In the genomic region with DNA sequence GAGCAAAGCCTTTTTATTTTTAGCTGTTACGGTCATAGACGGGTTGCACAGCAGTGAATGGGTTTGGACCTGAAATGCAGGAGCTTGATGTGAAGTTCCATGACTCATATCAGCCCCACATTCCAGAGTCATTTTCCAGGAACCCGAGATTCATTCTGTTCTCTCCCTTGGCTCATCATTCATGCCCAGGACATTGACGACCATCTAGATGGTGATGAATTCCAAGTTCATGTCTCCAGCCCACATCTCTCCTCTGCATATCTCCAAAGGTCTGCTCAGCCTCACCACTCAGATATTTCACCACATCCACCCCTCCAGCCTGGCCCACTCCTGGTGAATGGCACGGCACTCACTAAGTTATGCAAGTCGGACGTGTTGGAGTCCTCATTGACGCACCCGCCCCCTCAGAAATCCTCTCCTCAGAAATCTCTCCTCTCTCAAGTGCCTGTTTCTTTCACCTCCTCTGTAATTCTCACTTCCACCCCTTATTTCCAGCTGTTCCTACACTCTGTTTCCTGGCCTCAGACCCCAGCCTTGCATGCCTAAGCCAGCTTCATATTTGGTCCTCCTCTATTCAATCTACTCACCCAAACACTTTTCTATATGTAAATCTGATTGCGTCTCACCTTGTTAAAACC, we compare ENCODE assay signal across 14 cellular contexts.
DNase-seq lines count a peak whose midpoint lies in the region; ATAC-seq, FAIRE-seq and TF ChIP-seq lines count a peak whose summit lies in the region.
"Had no signal": no experiment of that assay in that cellular context is flagged by ENCODE, and none has a peak within 500 bp of the region (broad histone marks: within the 10 kb centered on the region; RNA-seq: fewer than 3 reads in every experiment).

No MANE protein-coding gene starts in this region.

- peaks cover 23% of the 10 kb centered on the region for H3K27me3 Mint-ChIP-seq in activated T-cell treated with anti-CD3 and anti-CD28 coated beads, Interleukin-2, amount 50 U/mL, for 72 hours (ENCODE audit: low read depth)

- TF ChIP-seq EP300 in HepG2 (IDR thresholded peaks at IDR 0.05; ENCODE audit: low read depth in 2 of 2, low read length in 2 of 2) (no peak), HepG2 (CRISPR knock-in tag; IDR thresholded peaks at IDR 0.05; ENCODE audit: borderline replicate concordance) (no peak)

- no peaks in the 10 kb centered on the region for H3K9me3 Mint-ChIP-seq in activated T-cell treated with anti-CD3 and anti-CD28 coated beads, Interleukin-2, amount 50 U/mL, for 72 hours
- H3K9me3 Mint-ChIP-seq: activated T-helper 17 cell treated with anti-CD3 and anti-CD28 coated beads, Interleukin-2, amount 50 U/mL, for 72 hours had no signal

- POLR2A ChIA-PET in HepG2 (lab: Yijun Ruan, JAX): interaction anchor here (0.7 kb wide), 1 partner anchor 13 kb away, joined by 3 read pairs; no protein-coding TSS in a partner anchor

- H3K36me3 ChIP-seq in upper lobe of right lung (no peaks in the 10 kb centered on the region), HepG2 (replicated peaks in 1 of 2; ENCODE audit: control insufficient read depth in 1 of 2, insufficient read depth in 2 of 2, low read length in 2 of 2) (no peaks in the 10 kb centered on the region)
- H3K36me3 ChIP-seq: gastrocnemius medialis had no signal

- H3K36me3 Mint-ChIP-seq in activated T-cell treated with anti-CD3 and anti-CD28 coated beads, Interleukin-2, amount 50 U/mL, for 72 hours (ENCODE audit: insufficient read depth in 2 of 2): no peaks in the 10 kb centered on the region

- no peaks in the 10 kb centered on the region for H3K9me3 ChIP-seq in upper lobe of right lung
- no peaks in the 10 kb centered on the region for H3K9me3 ChIP-seq in HepG2 (ENCODE audit: low read length)
- H3K9me3 ChIP-seq: gastrocnemius medialis had no signal

- H3K27ac ChIP-seq in upper lobe of right lung: no peak overlapping the region
- no peak overlapping the region for H3K27ac ChIP-seq in HepG2 (ENCODE audit: extremely low read length, insufficient read depth, low read length)
- H3K27ac ChIP-seq: gastrocnemius medialis had no signal

- peak; percentile 76 for ATAC-seq in upper lobe of right lung
- no peak for ATAC-seq in HepG2
- no peak for ATAC-seq in activated T-cell treated with anti-CD3 and anti-CD28 coated beads, Interleukin-2, amount 50 U/mL, for 72 hours (replicated peaks in 1 of 2)
- ATAC-seq: activated T-helper 17 cell treated with anti-CD3 and anti-CD28 coated beads, Interleukin-2, amount 50 U/mL, for 72 hours; HCT116 had no signal

- in situ Hi-C loops in HepG2 (cut with HindIII; ENCODE audit: extremely low pct_ligation_motif_present, low pct_unique_long_range_greater_than_20kb): no loop called here

- no peaks in the 10 kb centered on the region for H4K20me1 ChIP-seq in HepG2 (ENCODE audit: insufficient read depth, low read length)

- H3K4me3 Mint-ChIP-seq in activated T-cell treated with anti-CD3 and anti-CD28 coated beads, Interleukin-2, amount 50 U/mL, for 72 hours: no peak overlapping the region
- H3K4me3 Mint-ChIP-seq: activated T-helper 17 cell treated with anti-CD3 and anti-CD28 coated beads, Interleukin-2, amount 50 U/mL, for 72 hours had no signal

- no TSS peak for BruUV-seq in HepG2 (replicated peaks; lab: Mats Ljungman, UMichigan)

- H3K79me2 ChIP-seq in HepG2 (ENCODE audit: insufficient read depth, low read length): no peaks in the 10 kb centered on the region

- intact Hi-C loops in upper lobe of right lung (cut with DNase I): no loop called here
- intact Hi-C loops in HepG2 (cut with micrococcal nuclease; ENCODE audit: unreplicated experiment): no loop called here

- no peaks in the 10 kb centered on the region for H3K4me1 ChIP-seq in upper lobe of right lung
- peaks cover 48% of the 10 kb centered on the region for H3K4me1 ChIP-seq in HepG2 (ENCODE audit: insufficient read depth, low read length)
- H3K4me1 ChIP-seq: gastrocnemius medialis had no signal

- H3K4me3 ChIP-seq in epithelial cell of esophagus (ENCODE audit: low read length) (no peak overlapping the region), upper lobe of right lung (no peak overlapping the region), HepG2 (replicated peaks in 1 of 3; ENCODE audit: insufficient read depth in 1 of 3, low read depth in 2 of 3, low read length in 3 of 3) (no peak overlapping the region)
- H3K4me3 ChIP-seq: gastrocnemius medialis had no signal

- TF ChIP-seq POLR2A in HepG2 (IDR thresholded peaks at IDR 0.05; ENCODE audit: insufficient read depth in 1 of 2, low read depth in 2 of 2, low read length in 2 of 2): no peak

- H3K4me1 Mint-ChIP-seq in activated T-cell treated with anti-CD3 and anti-CD28 coated beads, Interleukin-2, amount 50 U/mL, for 72 hours (ENCODE audit: low read depth): peaks cover 6% of the 10 kb centered on the region
- H3K4me1 Mint-ChIP-seq: activated T-helper 17 cell treated with anti-CD3 and anti-CD28 coated beads, Interleukin-2, amount 50 U/mL, for 72 hours had no signal

- no peak overlapping the region for H2AFZ ChIP-seq in HepG2 (ENCODE audit: low read length)

- no peak overlapping the region for H3K4me2 ChIP-seq in HepG2 (ENCODE audit: low read depth, low read length)

- H3K9ac ChIP-seq in HepG2 (ENCODE audit: insufficient read depth, low read depth, low read length): no peak overlapping the region

- TF ChIP-seq CTCF in epithelial cell of esophagus (IDR thresholded peaks at IDR 0.05; ENCODE audit: insufficient read depth, low read depth, low read length, missing control alignments): no peak
- no peak for TF ChIP-seq CTCF in upper lobe of right lung (IDR thresholded peaks at IDR 0.05)
- no peak for TF ChIP-seq CTCF in HepG2 (CRISPR knock-in tag; IDR thresholded peaks at IDR 0.05)

- no peak for FAIRE-seq in HepG2 (lab: Jason Lieb, UNC)
- FAIRE-seq: GM12891 had no signal

- WGBS in HepG2 (ENCODE audit: low lambda C conversion rate): 84% methylated on average over 10 of the region's 10 CpGs

- no peak overlapping the region for H3K27ac Mint-ChIP-seq in activated T-cell treated with anti-CD3 and anti-CD28 coated beads, Interleukin-2, amount 50 U/mL, for 72 hours
- H3K27ac Mint-ChIP-seq: activated T-helper 17 cell treated with anti-CD3 and anti-CD28 coated beads, Interleukin-2, amount 50 U/mL, for 72 hours had no signal

- H3K27me3 ChIP-seq in upper lobe of right lung (no peaks in the 10 kb centered on the region), HepG2 (ENCODE audit: control insufficient read depth in 1 of 2, insufficient read depth in 2 of 2, low read length in 2 of 2) (0 out of 5 replicates have a peak, but pooled peaks cover 0 to 1% of the 10 kb centered on the region in 2 experiments)
- H3K27me3 ChIP-seq: gastrocnemius medialis had no signal

- DNase-seq in M059J (ENCODE audit: low read depth): peak; percentile 84
- DNase-seq in epithelial cell of esophagus (ENCODE audit: low read depth): peak; percentile 91
- peak; percentile 83 for DNase-seq in kidney tubule cell (ENCODE audit: low spot score)
- no peak for DNase-seq in upper lobe of right lung
- DNase-seq in HepG2 (ENCODE audit: low spot score): no peak
- DNase-seq in activated T-cell treated with anti-CD3 and anti-CD28 coated beads, Interleukin-2, amount 50 U/mL, for 72 hours: no peak
- no peak for DNase-seq in NCI-H2107 treated with DMSO at 0.1 percent for 48 hours (lab: John Stamatoyannopoulos, UW; ENCODE audit: unreplicated experiment)
- DNase-seq: activated CD4-positive, alpha-beta T cell treated with anti-CD3 and anti-CD28 coated beads for 4 hours; DMS 273 treated with DMSO at 0.1 percent for 48 hours; gastrocnemius medialis; NCI-H2029 had no signal

- CTCF ChIA-PET in HepG2 (lab: Yijun Ruan, JAX; ENCODE audit: low intra/inter-chr PET ratio, low total read pairs): no interaction called here

- TF ChIP-seq RAD21 in HepG2 (CRISPR knock-in tag; IDR thresholded peaks at IDR 0.05): no peak

TF ChIP-seq in HepG2, 621 proteins besides CTCF, POLR2A, EP300 and RAD21 (continues in another document):
- TF ChIP-seq ZNF777 (CRISPR knock-in tag; IDR thresholded peaks at IDR 0.05) (no peak), ISX (CRISPR knock-in tag; conservative IDR thresholded peaks at IDR 0.05) (no peak), ZNF768 (CRISPR knock-in tag; IDR thresholded peaks at IDR 0.05) (no peak), KLF9 (CRISPR knock-in tag; IDR thresholded peaks at IDR 0.05; ENCODE audit: low read depth) (no peak), NFE2L1 (CRISPR knock-in tag; IDR thresholded peaks at IDR 0.05; ENCODE audit: borderline replicate concordance) (no peak), DNMT1 (CRISPR knock-in tag; IDR thresholded peaks at IDR 0.05) (no peak), PHF20 (CRISPR knock-in tag; IDR thresholded peaks at IDR 0.05) (no peak), SIX4 (CRISPR knock-in tag; IDR thresholded peaks at IDR 0.05) (no peak)
- TF ChIP-seq, protein P1, sequence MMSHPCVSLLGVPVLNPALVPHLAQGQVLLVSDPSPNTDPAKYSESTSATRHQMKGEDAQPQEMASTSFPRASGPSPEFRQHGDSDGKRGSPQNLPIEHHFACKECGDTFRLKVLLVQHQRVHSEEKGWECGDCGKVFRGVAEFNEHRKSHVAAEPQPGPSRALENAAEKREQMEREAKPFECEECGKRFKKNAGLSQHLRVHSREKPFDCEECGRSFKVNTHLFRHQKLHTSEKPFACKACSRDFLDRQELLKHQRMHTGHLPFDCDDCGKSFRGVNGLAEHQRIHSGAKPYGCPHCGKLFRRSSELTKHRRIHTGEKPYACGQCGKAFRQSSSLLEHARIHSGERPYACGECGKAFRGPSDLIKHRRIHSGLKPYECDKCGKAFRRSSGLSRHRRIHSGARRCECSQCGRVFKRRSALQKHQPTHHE (CRISPR knock-in tag; IDR thresholded peaks at IDR 0.05; ENCODE audit: borderline replicate concordance): no peak
- TF ChIP-seq, protein P2, sequence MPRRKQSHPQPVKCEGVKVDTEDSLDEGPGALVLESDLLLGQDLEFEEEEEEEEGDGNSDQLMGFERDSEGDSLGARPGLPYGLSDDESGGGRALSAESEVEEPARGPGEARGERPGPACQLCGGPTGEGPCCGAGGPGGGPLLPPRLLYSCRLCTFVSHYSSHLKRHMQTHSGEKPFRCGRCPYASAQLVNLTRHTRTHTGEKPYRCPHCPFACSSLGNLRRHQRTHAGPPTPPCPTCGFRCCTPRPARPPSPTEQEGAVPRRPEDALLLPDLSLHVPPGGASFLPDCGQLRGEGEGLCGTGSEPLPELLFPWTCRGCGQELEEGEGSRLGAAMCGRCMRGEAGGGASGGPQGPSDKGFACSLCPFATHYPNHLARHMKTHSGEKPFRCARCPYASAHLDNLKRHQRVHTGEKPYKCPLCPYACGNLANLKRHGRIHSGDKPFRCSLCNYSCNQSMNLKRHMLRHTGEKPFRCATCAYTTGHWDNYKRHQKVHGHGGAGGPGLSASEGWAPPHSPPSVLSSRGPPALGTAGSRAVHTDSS (CRISPR knock-in tag; conservative IDR thresholded peaks at IDR 0.05): no peak

Comparison
In these comparisons a context has a peak if more than half of its experiments do, and no peak if none do; other contexts are left out.
1. DNase-seq: peak in M059J (single experiment), epithelial cell of esophagus (single experiment) and kidney tubule cell (single experiment); none in upper lobe of right lung (single experiment), HepG2 (single experiment), activated T-cell treated with anti-CD3 and anti-CD28 coated beads, Interleukin-2, amount 50 U/mL, for 72 hours (0 of 2) and NCI-H2107 treated with DMSO at 0.1 percent for 48 hours (single experiment).